In genomic region chr7:81321922-81322321, GRCh38 we compare ENCODE assay signal across 1 cellular context.
TF ChIP-seq lines count a peak whose summit lies in the region.

No MANE protein-coding gene starts in this region.

TF ChIP-seq in GM23338, 12 proteins besides CTCF, POLR2A, EP300 and RAD21 (continued from another document):
- no peak for TF ChIP-seq REST (IDR thresholded peaks at IDR 0.05; ENCODE audit: unreplicated experiment)
- no peak for TF ChIP-seq ZNF462 (CRISPR knock-in tag; IDR thresholded peaks at IDR 0.05)
- TF ChIP-seq ZNF114 (CRISPR knock-in tag; IDR thresholded peaks at IDR 0.05), result no peak
- no peak for TF ChIP-seq ZNF331 (CRISPR knock-in tag; IDR thresholded peaks at IDR 0.05; ENCODE audit: low read depth)
- TF ChIP-seq JUNB (IDR thresholded peaks at IDR 0.05; ENCODE audit: unreplicated experiment), result no peak
- no peak for TF ChIP-seq NANOG (IDR thresholded peaks at IDR 0.05; ENCODE audit: borderline replicate concordance)
